ENCODE assay signal across 8 cellular contexts in the genomic region with DNA sequence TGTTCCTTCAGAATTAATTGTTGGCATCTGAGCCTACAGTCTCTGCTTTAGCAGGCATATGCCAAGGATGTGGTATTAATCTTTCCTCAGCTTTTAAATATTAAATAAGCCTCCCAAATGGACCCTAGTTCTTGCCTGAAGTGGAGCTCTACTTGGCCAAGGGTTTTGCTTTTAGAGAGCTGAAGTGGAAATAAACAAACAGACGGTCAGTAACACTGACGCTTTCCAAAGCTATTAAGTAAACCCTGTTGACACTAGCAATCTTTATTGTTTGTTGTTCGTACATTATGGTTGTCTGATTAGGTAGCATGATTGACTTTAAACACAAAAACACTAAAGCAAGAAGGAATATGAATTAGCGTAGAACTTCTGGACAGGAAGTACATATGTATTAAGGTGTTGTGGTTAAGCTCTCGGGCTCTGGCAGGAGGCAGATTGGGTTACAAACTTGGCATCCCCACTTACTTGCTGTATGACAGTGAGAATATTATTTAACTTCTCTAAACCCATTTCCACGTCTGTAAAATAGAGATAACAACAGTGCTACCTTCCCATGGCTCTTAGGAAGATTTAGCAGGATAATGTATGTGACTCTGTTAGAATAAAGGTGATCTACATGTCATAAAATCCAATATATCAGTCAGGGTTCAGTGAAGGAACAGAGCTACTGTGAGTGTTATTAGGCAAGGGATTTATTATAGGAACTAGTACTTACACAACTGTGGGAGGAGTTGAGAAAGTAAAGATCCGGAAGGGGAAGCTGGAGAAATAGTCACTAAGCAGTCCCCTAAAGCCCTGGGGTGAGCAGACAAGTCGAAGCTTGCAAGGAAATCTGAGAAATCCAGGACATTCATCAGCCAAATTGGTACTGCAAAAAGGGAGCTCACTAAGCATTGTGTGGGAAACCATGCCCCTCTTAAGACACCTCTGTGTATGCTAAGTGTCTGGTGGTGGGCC.
DNase-seq lines count a peak whose midpoint lies in the region; ATAC-seq and TF ChIP-seq lines count a peak whose summit lies in the region.

No MANE protein-coding gene starts in this region.

- no peak overlapping the region for H3K4me2 ChIP-seq in GM23248 (ENCODE audit: unreplicated experiment)

- H3K79me2 ChIP-seq in GM23248 (ENCODE audit: insufficient read depth) = no peaks in the 10 kb centered on the region

- intact Hi-C loops in sigmoid colon (cut with DNase I) = no loop called here
- intact Hi-C loops in posterior cingulate gyrus (cut with DNase I) = no loop called here

- H3K4me3 ChIP-seq in GM23248 = no peak overlapping the region
- H3K4me3 ChIP-seq in epithelial cell of esophagus (ENCODE audit: low read length) = peak overlapping the region; percentile 14
- no peak overlapping the region for H3K4me3 ChIP-seq in sigmoid colon

- TF ChIP-seq EP300 in sigmoid colon (IDR thresholded peaks at IDR 0.05) = no peak

- no peak overlapping the region for H3K9ac ChIP-seq in GM23248

- no peak for TF ChIP-seq POLR2A in sigmoid colon (IDR thresholded peaks at IDR 0.05)

- no peak for TF ChIP-seq CTCF in epithelial cell of esophagus (IDR thresholded peaks at IDR 0.05; ENCODE audit: insufficient read depth, low read depth, low read length, missing control alignments)
- no peak for TF ChIP-seq CTCF in sigmoid colon (IDR thresholded peaks at IDR 0.05)

- DNase-seq in GM23248 (no peak), NCI-H446 (lab: John Stamatoyannopoulos, UW) (peak; percentile 18 to 53), epithelial cell of esophagus (ENCODE audit: low read depth) (peak; percentile 96), sigmoid colon (no peak), NCI-H526 (lab: John Stamatoyannopoulos, UW) (no peak), posterior cingulate gyrus (no peak)

- H3F3A ChIP-seq in GM23248 (ENCODE audit: insufficient read depth) = no peaks in the 10 kb centered on the region

- H3K9me2 ChIP-seq in GM23248 (ENCODE audit: insufficient read depth) = no peaks in the 10 kb centered on the region

- no peaks in the 10 kb centered on the region for H3K9me3 ChIP-seq in GM23248 (ENCODE audit: low read depth)
- peaks cover 0 to 5% (median 1%) of the 10 kb centered on the region in 4 donors for H3K9me3 ChIP-seq in sigmoid colon

- no peak for ATAC-seq in GM21526 (IDR thresholded peaks at IDR 0.05; ENCODE audit: low FRiP score, unreplicated experiment)
- no peak for ATAC-seq in GM19328 (IDR thresholded peaks at IDR 0.05; ENCODE audit: unreplicated experiment)

- H3K36me3 ChIP-seq in GM23248 (ENCODE audit: low read depth) (no peaks in the 10 kb centered on the region), sigmoid colon (no peaks in the 10 kb centered on the region)

- no peaks in the 10 kb centered on the region for H3K4me1 ChIP-seq in GM23248 (ENCODE audit: insufficient read depth)
- H3K4me1 ChIP-seq in sigmoid colon = peaks cover 0 to 9% (median 7%) of the 10 kb centered on the region in 4 donors

- H3K27ac ChIP-seq in GM23248 (no peak overlapping the region), sigmoid colon (peak overlapping the region in 3 of 4 donors; percentile 13 to 39 (median 26))

- peak overlapping the region; percentile 73 for H2AFZ ChIP-seq in GM23248

- WGBS in GM23248 (ENCODE audit: low coverage in 1 of 2, low lambda C conversion rate in 2 of 2, missing lambda C conversion rate in 2 of 2), 2 experiments = 24 to 33% methylated on average over 8 of the region's 8 CpGs
- WGBS in sigmoid colon, 2 donors = 18 to 30% methylated on average over 8 of the region's 8 CpGs

- H4K20me1 ChIP-seq in GM23248 (ENCODE audit: insufficient read depth) = no peaks in the 10 kb centered on the region

- in situ Hi-C loops in GM23248 (cut with MboI) = no loop called here

- H3K27me3 ChIP-seq in GM23248 (replicated peaks; ENCODE audit: insufficient read depth) (no peaks in the 10 kb centered on the region), sigmoid colon (no peaks in the 10 kb centered on the region)

Comparison
In these comparisons a context has a peak if more than half of its experiments do, and no peak if none do; other contexts are left out.
1. DNase-seq: peak in NCI-H446 (2 of 2) and epithelial cell of esophagus (single experiment); none in GM23248 (single experiment), sigmoid colon (single experiment), NCI-H526 (0 of 2) and posterior cingulate gyrus (0 of 10).